ENCODE assay signal across 1 cellular context in the genomic region with DNA sequence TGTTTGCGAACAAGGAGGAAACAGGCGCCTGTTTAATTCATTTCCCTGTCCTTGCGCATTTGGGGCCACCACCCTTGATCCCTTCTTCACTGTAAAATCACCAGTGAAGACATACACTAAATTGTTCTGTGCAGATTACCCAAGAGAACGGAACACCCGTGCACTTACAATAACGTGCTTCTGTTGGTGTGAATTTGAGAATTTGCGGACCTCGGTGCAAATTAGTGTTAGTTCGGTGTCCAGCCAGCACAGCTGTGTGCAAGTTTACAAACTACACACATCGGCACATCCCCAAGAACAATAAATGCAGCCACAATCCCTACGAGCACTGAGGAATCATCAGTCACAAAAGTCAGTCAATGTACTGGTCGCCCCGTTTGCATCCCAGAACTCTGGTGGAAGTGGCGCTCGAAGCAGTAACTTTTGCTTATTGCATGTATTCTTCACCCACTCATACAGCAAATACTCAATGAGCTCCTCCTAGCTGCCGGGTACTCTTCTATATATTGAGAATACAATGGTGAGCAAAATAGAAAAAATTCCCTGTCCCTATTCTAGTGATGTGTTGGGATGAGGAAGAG.
TF ChIP-seq lines count a peak whose summit lies in the region.

No MANE protein-coding gene starts in this region.

TF ChIP-seq in GM12878, 131 proteins besides CTCF, POLR2A, EP300 and RAD21:
- TF ChIP-seq LARP7 (IDR thresholded peaks at IDR 0.05) (0 out of 2 replicates have a peak, but pooled peaks have one; percentile 66), MTA2 (IDR thresholded peaks at IDR 0.05; ENCODE audit: low read depth) (peak; percentile 9; the same call in 1 of the 2 replicates), SMARCA5 (IDR thresholded peaks at IDR 0.05) (peak; percentile 23; the same call in 1 of the 2 replicates), NKRF (conservative IDR thresholded peaks at IDR 0.05) (0 out of 2 replicates have a peak, but pooled peaks have one; percentile 0), IKZF2 (IDR thresholded peaks at IDR 0.05) (no peak)
